ENCODE assay signal across 8 cellular contexts in the genomic region with DNA sequence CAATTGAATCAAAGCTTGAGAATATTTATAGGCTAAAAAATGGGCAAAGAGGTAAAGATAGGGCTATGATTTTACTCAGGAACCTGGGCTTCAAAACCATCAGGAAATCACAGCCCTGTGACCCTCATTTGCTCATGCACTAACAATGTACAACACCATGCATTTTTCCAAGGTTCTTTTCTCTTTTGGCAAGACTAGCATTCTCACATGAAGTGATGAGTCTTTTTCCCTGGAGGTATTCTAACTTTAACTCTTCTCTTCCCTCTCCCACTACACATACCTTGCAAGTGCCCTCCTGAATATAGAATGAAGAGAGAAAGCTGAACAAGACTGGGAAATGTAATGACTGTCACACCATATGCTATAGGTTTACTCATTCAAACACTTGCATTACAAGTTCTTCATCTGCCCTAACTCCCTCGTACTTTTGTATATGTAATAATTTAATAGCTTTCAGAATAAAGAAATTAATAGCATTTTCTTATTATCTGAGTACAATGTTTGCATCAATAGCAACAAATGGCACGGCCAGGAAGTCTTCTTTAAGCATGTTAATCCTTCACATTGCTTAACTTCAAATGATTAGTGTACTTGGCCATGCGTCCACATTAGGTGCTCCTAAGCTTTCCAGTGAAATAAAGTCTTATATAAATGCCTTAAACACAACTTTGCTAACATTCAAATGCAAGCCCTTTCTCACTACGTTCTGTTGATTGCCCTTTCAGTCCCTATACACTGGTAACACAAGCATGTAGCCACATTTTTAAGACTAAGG. TPM values are rescaled to one million over a fixed set of nuclear protein-coding genes. Genes with fewer than 3 reads are reported as not detected.
DNase-seq lines count a peak whose midpoint lies in the region; ATAC-seq, FAIRE-seq and TF ChIP-seq lines count a peak whose summit lies in the region.

No MANE protein-coding gene starts in this region.

- no peak for TF ChIP-seq CTCF in epithelial cell of proximal tubule (conservative IDR thresholded peaks at IDR 0.05; ENCODE audit: low read depth, low read length)

- no peak for ATAC-seq in GM18868 (IDR thresholded peaks at IDR 0.05; ENCODE audit: unreplicated experiment)
- no peak for ATAC-seq in GM18498 (IDR thresholded peaks at IDR 0.05; ENCODE audit: unreplicated experiment)
- no peak for ATAC-seq in HG03135 (IDR thresholded peaks at IDR 0.05; ENCODE audit: unreplicated experiment)

- DNase-seq in ELR (ENCODE audit: low read depth) (peak; percentile 82), RCC 7860 (ENCODE audit: low spot score) (peak; percentile 44), epithelial cell of proximal tubule (ENCODE audit: low read depth) (no peak), renal cortical epithelial cell (ENCODE audit: low read depth) (peak; percentile 69), NCI-H526 (lab: John Stamatoyannopoulos, UW) (no peak)

- peak overlapping the region; percentile 66 for H3K4me3 ChIP-seq in epithelial cell of proximal tubule (ENCODE audit: low read depth, low read length)

- FAIRE-seq in RCC 7860 (lab: Jason Lieb, UNC): peak; percentile 54

RNA-seq across cellular contexts. Expression of gene NIBAN1, which starts 1.8 kb away (rescaled TPM):
- 26.2 and 32.9 TPM in 2 replicates for total RNA-seq in epithelial cell of proximal tubule
- 21.5 and 30.2 TPM in 2 replicates for total RNA-seq in renal cortical epithelial cell

Comparison
In these comparisons a context has a peak if more than half of its experiments do, and no peak if none do; other contexts are left out.
1. DNase-seq: peak in ELR (single experiment), RCC 7860 (single experiment) and renal cortical epithelial cell (single experiment); none in epithelial cell of proximal tubule (single experiment) and NCI-H526 (0 of 2).